Comparison of ENCODE assay signal across 1 cellular context in genomic region chr2:25301453-25302352, GRCh38.
TF ChIP-seq lines count a peak whose summit lies in the region.

No MANE protein-coding gene starts in this region.

TF ChIP-seq in SK-N-SH, 30 proteins besides CTCF, POLR2A, EP300 and RAD21 (continued from another document):
- TF ChIP-seq USF1 (IDR thresholded peaks at IDR 0.05; ENCODE audit: borderline replicate concordance, low read depth): no peak
- no peak for TF ChIP-seq RXRA (IDR thresholded peaks at IDR 0.05; ENCODE audit: borderline replicate concordance, low read depth)
- TF ChIP-seq ZBTB33 (IDR thresholded peaks at IDR 0.05; ENCODE audit: borderline replicate concordance, low read depth): no peak
- no peak for TF ChIP-seq FOXJ3 (CRISPR knock-in tag; IDR thresholded peaks at IDR 0.05)
- peak; percentile 96 for TF ChIP-seq FOSL2 (IDR thresholded peaks at IDR 0.05; ENCODE audit: borderline replicate concordance, low read depth)
- no peak for TF ChIP-seq TEAD4 (IDR thresholded peaks at IDR 0.05; ENCODE audit: borderline replicate concordance, insufficient read depth)
- TF ChIP-seq SMC3 (IDR thresholded peaks at IDR 0.05; ENCODE audit: low read depth, low read length): no peak
- TF ChIP-seq FOXM1 (IDR thresholded peaks at IDR 0.05; ENCODE audit: low read depth): no peak
- no peak for TF ChIP-seq TAF1 (IDR thresholded peaks at IDR 0.05; ENCODE audit: borderline replicate concordance, low read depth, low read length)
- no peak for TF ChIP-seq GATA2 (CRISPR knock-in tag; IDR thresholded peaks at IDR 0.05)
